8 cellular contexts compared by ENCODE assay signal in the genomic region with DNA sequence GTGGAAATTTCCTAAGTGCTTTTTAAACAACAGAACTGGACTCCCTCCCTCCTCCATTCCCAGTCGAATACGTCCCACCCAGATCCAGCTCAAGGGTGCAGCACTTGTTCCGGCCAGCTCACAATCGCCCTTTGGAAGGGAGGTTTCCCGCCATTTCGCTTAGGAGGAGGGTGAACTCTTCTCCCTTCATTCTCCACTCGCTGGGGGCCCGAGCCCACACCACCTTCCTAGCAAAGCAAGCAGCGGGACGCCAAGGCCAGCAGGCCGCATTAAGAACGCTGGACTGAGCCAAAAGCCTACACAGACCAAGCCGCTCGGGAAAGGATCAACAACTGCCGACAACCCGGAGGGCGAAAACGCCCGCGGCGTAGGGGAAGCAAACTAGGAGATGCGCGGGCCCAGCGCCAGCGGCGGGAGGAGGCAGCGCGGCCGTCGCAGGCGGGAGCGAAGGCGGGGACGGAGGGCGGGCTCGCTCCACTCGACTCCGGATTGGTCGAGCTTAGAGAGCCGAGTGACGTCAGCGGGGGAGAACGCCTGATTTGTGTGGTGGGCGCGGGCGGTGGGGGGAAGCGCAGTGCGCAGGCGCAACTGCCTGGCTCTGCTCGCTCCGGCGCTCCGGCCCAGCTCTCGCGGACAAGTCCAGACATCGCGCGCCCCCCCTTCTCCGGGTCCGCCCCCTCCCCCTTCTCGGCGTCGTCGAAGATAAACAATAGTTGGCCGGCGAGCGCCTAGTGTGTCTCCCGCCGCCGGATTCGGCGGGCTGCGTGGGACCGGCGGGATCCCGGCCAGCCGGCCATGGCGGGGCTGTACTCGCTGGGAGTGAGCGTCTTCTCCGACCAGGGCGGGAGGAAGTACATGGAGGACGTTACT. TPM values are rescaled to one million over a fixed set of nuclear protein-coding genes. Genes with fewer than 3 reads are reported as not detected.
DNase-seq lines count a peak whose midpoint lies in the region; ATAC-seq and TF ChIP-seq lines count a peak whose summit lies in the region.

Gene PPM1D (plus strand): TSS at position 574 of the 870 bp plus-strand sequence. CDS start 222 bp downstream, at position 796.

- H3K27ac ChIP-seq in CD4-positive, alpha-beta memory T cell (ENCODE audit: low read depth, low read length) = peak within 1 kb of the TSS; percentile 94
- H3K27ac ChIP-seq in liver (ENCODE audit: low read depth in 1 of 2, low read length in 2 of 2) = peak within 1 kb of the TSS; percentile 99

- no peaks in the 10 kb centered on the region for H3K9me3 ChIP-seq in CD4-positive, alpha-beta memory T cell (ENCODE audit: control insufficient read depth in 1 of 2, low read length in 2 of 2)
- H3K9me3 ChIP-seq in liver (ENCODE audit: control insufficient read depth in 4 of 4, low read length in 3 of 4) = no peaks in the 10 kb centered on the region

- peaks cover 37% of the 10 kb centered on the region for H3K4me1 ChIP-seq in CD4-positive, alpha-beta memory T cell (ENCODE audit: insufficient read depth, low read length)
- H3K4me1 ChIP-seq in liver (ENCODE audit: control insufficient read depth in 4 of 4, insufficient read depth in 4 of 4, low read length in 3 of 4) = peaks cover 2 to 21% (median 8%) of the 10 kb centered on the region in 4 donors

- H3K9me3 Mint-ChIP-seq in CD4-positive, alpha-beta memory T cell = peaks cover 0 to 2% (median 0%) of the 10 kb centered on the region in 8 donors
- no peaks in the 10 kb centered on the region for H3K9me3 Mint-ChIP-seq in activated CD4-positive, alpha-beta memory T cell treated with anti-CD3 and anti-CD28 coated beads for 36 hours

- ATAC-seq in GM19455 (IDR thresholded peaks at IDR 0.05; ENCODE audit: unreplicated experiment) = peak; percentile 91

- H3K9ac ChIP-seq in liver (ENCODE audit: low read depth in 1 of 2, low read length in 2 of 2) = peak within 1 kb of the TSS; percentile 90 to 97

- under 1% methylated on average over 83 of the region's 83 CpGs for WGBS in liver

- peak in 1 of 2 donors; percentile 13 for TF ChIP-seq RAD21 in liver (IDR thresholded peaks at IDR 0.05)

- no peaks in the 10 kb centered on the region for H3K27me3 Mint-ChIP-seq in CD4-positive, alpha-beta memory T cell
- H3K27me3 Mint-ChIP-seq in activated CD4-positive, alpha-beta memory T cell treated with anti-CD3 and anti-CD28 coated beads for 36 hours = no peaks in the 10 kb centered on the region

- CTCF ChIA-PET in CD4-positive, alpha-beta memory T cell (lab: Charles Lee; ENCODE audit: partially characterized antibody) = interaction anchor here (0.7 to 4.1 kb wide), 7 partner anchors 9 to 178 kb away, joined by 3 to 18 read pairs (median 5); partner anchors contain the start of gene CHCT1
- CTCF ChIA-PET in activated CD4-positive, alpha-beta memory T cell treated with anti-CD3 and anti-CD28 coated beads for 36 hours (lab: Charles Lee) = interaction anchor here (0.7 to 2.0 kb wide), 8 partner anchors 9 to 179 kb away, joined by 3 to 12 read pairs (median 3); partner anchors contain the start of gene BCAS3

- no peaks in the 10 kb centered on the region for H3K36me3 ChIP-seq in CD4-positive, alpha-beta memory T cell (ENCODE audit: insufficient read depth, low read length)
- no peaks in the 10 kb centered on the region for H3K36me3 ChIP-seq in liver (ENCODE audit: control insufficient read depth in 4 of 4, insufficient read depth in 3 of 4, low read depth in 1 of 4, low read length in 3 of 4)

- H3K27me3 ChIP-seq in CD4-positive, alpha-beta memory T cell (ENCODE audit: insufficient read depth, low read length) = no peaks in the 10 kb centered on the region
- H3K27me3 ChIP-seq in liver (ENCODE audit: control insufficient read depth in 4 of 4, insufficient read depth in 4 of 4, low read length in 3 of 4) = no peaks in the 10 kb centered on the region

- H3K4me3 Mint-ChIP-seq in CD4-positive, alpha-beta memory T cell = peak within 1 kb of the TSS; percentile 95 to 99 (median 98)
- peak within 1 kb of the TSS; percentile 94 for H3K4me3 Mint-ChIP-seq in activated CD4-positive, alpha-beta memory T cell treated with anti-CD3 and anti-CD28 coated beads for 36 hours

- TF ChIP-seq CTCF in liver (IDR thresholded peaks at IDR 0.05; ENCODE audit: low read depth, low read length, missing input control) = no peak

- peaks cover 25 to 57% (median 38%) of the 10 kb centered on the region in 4 donors for H3K4me1 Mint-ChIP-seq in CD4-positive, alpha-beta memory T cell
- peaks cover 35% of the 10 kb centered on the region for H3K4me1 Mint-ChIP-seq in activated CD4-positive, alpha-beta memory T cell treated with anti-CD3 and anti-CD28 coated beads for 36 hours (ENCODE audit: low read depth)

- DNase-seq in CD4-positive, alpha-beta memory T cell = peak; percentile 96 to 97 (median 96)
- DNase-seq in HK-2 (ENCODE audit: unreplicated experiment) (peak; percentile 99), NCI-H82 treated with DMSO at 0.1 percent for 48 hours (lab: John Stamatoyannopoulos, UW; ENCODE audit: unreplicated experiment) (peak; percentile 98), dermis microvascular lymphatic vessel endothelial cell (ENCODE audit: low read depth in 2 of 2) (peak; percentile 97 to 100)
- peak; percentile 99 for DNase-seq in activated CD4-positive, alpha-beta memory T cell treated with anti-CD3 and anti-CD28 coated beads for 36 hours
- DNase-seq in stimulated activated CD4-positive, alpha-beta T cell treated with anti-CD3 and anti-CD28 coated beads, Interleukin-4, amount 100 ng/mL, for 1 hour = peak; percentile 98

- POLR2A ChIA-PET in CD4-positive, alpha-beta memory T cell (lab: Charles Lee; ENCODE audit: partially characterized antibody) = interaction anchor here (0.6 to 2.5 kb wide), 8 partner anchors 9 to 762 kb away, joined by 3 to 24 read pairs (median 4); partner anchors contain the start of genes BCAS3 and USP32
- POLR2A ChIA-PET in activated CD4-positive, alpha-beta memory T cell treated with anti-CD3 and anti-CD28 coated beads for 36 hours (lab: Charles Lee) = interaction anchor here (0.5 to 2.8 kb wide), 9 partner anchors 14 to 522 kb away, joined by 3 to 10 read pairs (median 3); partner anchors contain the start of genes BCAS3 and USP32

- H3K4me3 ChIP-seq in CD4-positive, alpha-beta memory T cell (ENCODE audit: low read length in 2 of 2) = peak within 1 kb of the TSS; percentile 97 to 98
- H3K4me3 ChIP-seq in liver (ENCODE audit: low read depth in 1 of 3, low read length in 3 of 3) = peak within 1 kb of the TSS; percentile 80 to 95 (median 87)

- intact Hi-C loops in CD4-positive, alpha-beta memory T cell (cut with micrococcal nuclease) = loop anchor here (1.0 to 5.0 kb wide), 5 partner anchors 39 to 1467 kb away; partner anchors contain the start of genes APPBP2, BCAS3, MED13 and USP32
- intact Hi-C loops in activated CD4-positive, alpha-beta memory T cell treated with anti-CD3 and anti-CD28 coated beads for 36 hours (cut with micrococcal nuclease) = loop anchor here (1.0 to 2.0 kb wide), 3 partner anchors 75 to 208 kb away; partner anchors contain the start of genes BCAS3 and USP32

- peaks cover 0 to 17% of the 10 kb centered on the region in 2 donors for H3K36me3 Mint-ChIP-seq in CD4-positive, alpha-beta memory T cell
- H3K36me3 Mint-ChIP-seq in activated CD4-positive, alpha-beta memory T cell treated with anti-CD3 and anti-CD28 coated beads for 36 hours = peaks cover 4% of the 10 kb centered on the region

- H3K27ac Mint-ChIP-seq in CD4-positive, alpha-beta memory T cell = peak within 1 kb of the TSS; percentile 97 to 98 (median 98)
- peak within 1 kb of the TSS; percentile 89 for H3K27ac Mint-ChIP-seq in activated CD4-positive, alpha-beta memory T cell treated with anti-CD3 and anti-CD28 coated beads for 36 hours

TF ChIP-seq in liver, 16 proteins besides CTCF, POLR2A, EP300 and RAD21 (continues in another document):
- TF ChIP-seq SP1 (IDR thresholded peaks at IDR 0.05) (peak; percentile 67), NR2F2 (IDR thresholded peaks at IDR 0.05) (no peak), TAF1 (conservative IDR thresholded peaks at IDR 0.05) (peak; percentile 30), ZBTB33 (IDR thresholded peaks at IDR 0.05) (peak; percentile 95), YY1 (IDR thresholded peaks at IDR 0.05) (peak; percentile 72), GABPA (IDR thresholded peaks at IDR 0.05 in 1 of 2, conservative IDR thresholded peaks at IDR 0.05 in 1 of 2) (no peak)

RNA-seq across cellular contexts. Expression of gene PPM1D, which starts in this region (rescaled TPM):
- total RNA-seq in CD4-positive, alpha-beta memory T cell = 10 to 100 TPM; 18.9 to 19.4 TPM
- polyA plus RNA-seq in CD4-positive, alpha-beta memory T cell = 10 to 100 TPM in 1 of 2 donors, 1 to 10 TPM in 1; 7.0 to 10.1 TPM
- 10 to 100 TPM in 1 of 2 experiments, 1 to 10 TPM in 1; 9.4 to 10.9 TPM for total RNA-seq in activated CD4-positive, alpha-beta memory T cell treated with anti-CD3 and anti-CD28 coated beads for 36 hours
- 15.8 and 22.6 TPM in 2 replicates for total RNA-seq in dermis microvascular lymphatic vessel endothelial cell
- 1 to 10 TPM; 6.4 to 8.7 TPM for total RNA-seq in liver
- 1 to 10 TPM; 2.0 to 3.6 TPM for polyA plus RNA-seq in liver

Comparison
In these comparisons a context has a peak if more than half of its experiments do, and no peak if none do; other contexts are left out.
1. Peak in every context shown above with its lines: DNase-seq, ATAC-seq, H3K4me3 ChIP-seq and H3K27ac ChIP-seq.